10 cellular contexts compared by ENCODE assay signal in genomic region chr3:71247221-71247947, GRCh38.
DNase-seq lines count a peak whose midpoint lies in the region; ATAC-seq and TF ChIP-seq lines count a peak whose summit lies in the region.
"Had no signal": no experiment of that assay in that cellular context is flagged by ENCODE, and none has a peak within 500 bp of the region (broad histone marks: within the 10 kb centered on the region; RNA-seq: fewer than 3 reads in every experiment).

No MANE protein-coding gene starts in this region.

- H3K27ac ChIP-seq in 22Rv1, result peak overlapping the region; percentile 29; the same call in 1 of the 2 replicates
- H3K27ac ChIP-seq in GM23248, result no peak overlapping the region
- no peak overlapping the region for H3K27ac ChIP-seq in SU-DHL-6 (ENCODE audit: low read depth, low read length)
- peak overlapping the region; percentile 55 for H3K27ac ChIP-seq in hepatocyte

- H3K4me3 ChIP-seq in GM23248 (no peak overlapping the region), SU-DHL-6 (ENCODE audit: insufficient read depth, low read length, poor library complexity, severe bottlenecking) (no peak overlapping the region), hepatocyte (no peak overlapping the region)

- H3K79me2 ChIP-seq in GM23248 (ENCODE audit: insufficient read depth), result no peaks in the 10 kb centered on the region
- no peaks in the 10 kb centered on the region for H3K79me2 ChIP-seq in SU-DHL-6 (ENCODE audit: insufficient read depth, low read length)
- peaks cover 73% of the 10 kb centered on the region for H3K79me2 ChIP-seq in hepatocyte

- H3K36me3 ChIP-seq in GM23248 (ENCODE audit: low read depth) (no peaks in the 10 kb centered on the region), SU-DHL-6 (ENCODE audit: low read length) (no peaks in the 10 kb centered on the region), hepatocyte (replicated peaks; ENCODE audit: insufficient read depth, low read depth) (no peaks in the 10 kb centered on the region)

- no peak overlapping the region for H3K27ac Mint-ChIP-seq in stimulated activated memory B cell treated with anti-CD40 and anti-IgM and Interleukin-4, amounts not matched to agents 10 μg/mL and 1 μg/mL and 100 μg/mL, for 72 hours

- H3K27me3 Mint-ChIP-seq in stimulated activated memory B cell treated with anti-CD40 and anti-IgM and Interleukin-4, amounts not matched to agents 10 μg/mL and 1 μg/mL and 100 μg/mL, for 72 hours, result no peaks in the 10 kb centered on the region

- H4K20me1 ChIP-seq in GM23248 (ENCODE audit: insufficient read depth), result no peaks in the 10 kb centered on the region
- H4K20me1 ChIP-seq in SU-DHL-6 (ENCODE audit: low read depth, low read length), result no peaks in the 10 kb centered on the region
- no peaks in the 10 kb centered on the region for H4K20me1 ChIP-seq in hepatocyte (ENCODE audit: insufficient read depth, poor library complexity, severe bottlenecking)

- H2AFZ ChIP-seq in GM23248 (no peak overlapping the region), SU-DHL-6 (ENCODE audit: low read depth, low read length, severe bottlenecking) (no peak overlapping the region), hepatocyte (no peak overlapping the region)

- 89 to 94% methylated on average over 10 of the region's 10 CpGs for WGBS in GM23248 (ENCODE audit: low coverage in 1 of 2, low lambda C conversion rate in 2 of 2, missing lambda C conversion rate in 2 of 2), 2 experiments
- 65% methylated on average over 10 of the region's 10 CpGs for WGBS in hepatocyte (ENCODE audit: low lambda C conversion rate, missing lambda C conversion rate)

- TF ChIP-seq CTCF in 22Rv1 (IDR thresholded peaks at IDR 0.05), result 0 out of 2 replicates have a peak, but pooled peaks have one; percentile 6
- peak; percentile 11 for TF ChIP-seq CTCF in SU-DHL-6 (IDR thresholded peaks at IDR 0.05; ENCODE audit: insufficient read depth, low read length, poor library complexity, severe bottlenecking)
- no peak for TF ChIP-seq CTCF in hepatocyte (IDR thresholded peaks at IDR 0.05; ENCODE audit: poor library complexity)

- H3K4me2 ChIP-seq in GM23248 (ENCODE audit: unreplicated experiment) (no peak overlapping the region), SU-DHL-6 (ENCODE audit: low read depth, low read length, poor library complexity, severe bottlenecking) (no peak overlapping the region), hepatocyte (no peak overlapping the region)

- in situ Hi-C loops in GM23248 (cut with MboI), result no loop called here

- no peaks in the 10 kb centered on the region for H3K9me3 Mint-ChIP-seq in stimulated activated memory B cell treated with anti-CD40 and anti-IgM and Interleukin-4, amounts not matched to agents 10 μg/mL and 1 μg/mL and 100 μg/mL, for 72 hours
- H3K9me3 Mint-ChIP-seq: IgD-negative memory B cell had no signal

- H3F3A ChIP-seq in GM23248 (ENCODE audit: insufficient read depth) (peaks cover 18% of the 10 kb centered on the region), SU-DHL-6 (ENCODE audit: insufficient read depth) (no peaks in the 10 kb centered on the region)

- DNase-seq in GM23248 (peak; percentile 43), hepatocyte (ENCODE audit: low spot score) (no peak), NCI-H526 treated with DMSO at 0.1 percent for 48 hours (lab: John Stamatoyannopoulos, UW) (no peak)
- DNase-seq: activated T-cell treated with anti-CD3 and anti-CD28 coated beads, Interleukin-2, amount 50 U/mL, for 48 hours had no signal

- no peaks in the 10 kb centered on the region for H3K27me3 ChIP-seq in GM23248 (replicated peaks; ENCODE audit: insufficient read depth)
- H3K27me3 ChIP-seq in SU-DHL-6 (ENCODE audit: low read length), result no peaks in the 10 kb centered on the region
- no peaks in the 10 kb centered on the region for H3K27me3 ChIP-seq in hepatocyte

- H3K4me1 Mint-ChIP-seq in stimulated activated memory B cell treated with anti-CD40 and anti-IgM and Interleukin-4, amounts not matched to agents 10 μg/mL and 1 μg/mL and 100 μg/mL, for 72 hours, result peaks cover 32% of the 10 kb centered on the region

- H3K4me3 Mint-ChIP-seq in stimulated activated memory B cell treated with anti-CD40 and anti-IgM and Interleukin-4, amounts not matched to agents 10 μg/mL and 1 μg/mL and 100 μg/mL, for 72 hours, result no peak overlapping the region

- H3K9me2 ChIP-seq in GM23248 (ENCODE audit: insufficient read depth), result no peaks in the 10 kb centered on the region
- no peaks in the 10 kb centered on the region for H3K9me2 ChIP-seq in SU-DHL-6 (replicated peaks; ENCODE audit: insufficient read depth, low read length)
- H3K9me2 ChIP-seq in hepatocyte (replicated peaks; ENCODE audit: insufficient read depth), result no peaks in the 10 kb centered on the region

- no peaks in the 10 kb centered on the region for H3K36me3 Mint-ChIP-seq in stimulated activated memory B cell treated with anti-CD40 and anti-IgM and Interleukin-4, amounts not matched to agents 10 μg/mL and 1 μg/mL and 100 μg/mL, for 72 hours

- H3K9me3 ChIP-seq in GM23248 (ENCODE audit: low read depth) (no peaks in the 10 kb centered on the region), SU-DHL-6 (ENCODE audit: insufficient read depth, low read length) (no peaks in the 10 kb centered on the region), hepatocyte (ENCODE audit: low read depth) (no peaks in the 10 kb centered on the region)

- H3K4me1 ChIP-seq in GM23248 (ENCODE audit: insufficient read depth) (peaks cover 32% of the 10 kb centered on the region), hepatocyte (ENCODE audit: insufficient read depth) (peaks cover 40% of the 10 kb centered on the region)

- H3K9ac ChIP-seq in GM23248 (no peak overlapping the region), SU-DHL-6 (ENCODE audit: low read length) (no peak overlapping the region)

- ATAC-seq in stimulated activated memory B cell treated with anti-CD40 and anti-IgM and Interleukin-4, amounts not matched to agents 10 μg/mL and 1 μg/mL and 100 μg/mL, for 72 hours, result no peak
- ATAC-seq in GM21381 (IDR thresholded peaks at IDR 0.05; ENCODE audit: unreplicated experiment) (no peak), HG02938 (IDR thresholded peaks at IDR 0.05; ENCODE audit: unreplicated experiment) (no peak)

Comparison
In these comparisons a context has a peak if more than half of its experiments do, and no peak if none do; other contexts are left out.
1. H3K27ac ChIP-seq: peak in 22Rv1 (single experiment) and hepatocyte (single experiment); none in GM23248 (single experiment) and SU-DHL-6 (single experiment).